Comparison of ENCODE assay signal across 8 cellular contexts in the genomic region with DNA sequence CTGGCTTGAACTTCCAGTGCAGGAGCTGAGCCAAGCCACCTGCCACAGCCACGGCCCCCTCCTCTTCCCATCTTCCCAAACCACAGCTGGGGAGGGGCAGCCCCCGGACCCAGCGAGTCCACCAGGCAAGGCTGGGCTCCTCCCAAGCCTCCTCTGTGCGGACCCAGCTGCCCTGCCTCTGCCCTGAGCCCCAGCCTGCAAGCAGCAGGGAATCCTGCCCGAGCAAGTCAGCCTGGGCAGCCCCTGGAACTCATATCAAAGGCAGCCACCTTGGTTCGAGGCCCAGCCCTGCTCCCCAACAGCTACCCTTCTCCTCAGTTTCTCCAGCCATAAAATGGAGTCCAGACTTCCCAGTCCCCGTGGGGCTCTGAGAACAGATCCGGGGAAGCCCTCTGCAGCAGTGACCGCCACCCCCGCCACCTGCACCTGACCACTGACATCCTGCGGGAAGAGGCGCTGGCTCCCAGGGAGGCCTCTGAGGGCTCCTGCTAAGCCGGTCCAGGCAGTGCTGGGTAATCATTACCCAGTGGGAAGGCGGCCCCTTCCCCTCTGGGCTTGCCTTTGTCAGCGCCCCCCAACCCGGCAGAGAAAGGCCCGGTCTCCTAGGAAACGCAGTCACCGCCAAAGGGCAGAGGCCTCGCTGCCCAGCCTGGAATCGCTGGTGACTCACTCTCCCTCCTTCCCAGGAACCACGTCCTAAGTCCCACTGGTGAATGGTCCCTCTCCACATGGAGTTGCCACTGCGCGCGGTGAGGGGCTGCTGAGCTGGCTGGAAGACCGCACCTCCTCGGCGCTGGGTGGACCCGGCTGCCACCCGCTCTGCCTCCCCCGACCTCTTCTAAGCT. TPM values are rescaled to one million over a fixed set of nuclear protein-coding genes. Genes with fewer than 3 reads are reported as not detected.
DNase-seq lines count a peak whose midpoint lies in the region; ATAC-seq, FAIRE-seq and TF ChIP-seq lines count a peak whose summit lies in the region.

No MANE protein-coding gene starts in this region.

- H3K36me3 ChIP-seq in GM23248 (ENCODE audit: low read depth): no peaks in the 10 kb centered on the region
- H3K36me3 ChIP-seq in Panc1 (ENCODE audit: control insufficient read depth, insufficient read depth, low read length): no peaks in the 10 kb centered on the region
- no peaks in the 10 kb centered on the region for H3K36me3 ChIP-seq in endothelial cell of umbilical vein (ENCODE audit: control insufficient read depth in 2 of 2, extremely low read depth in 1 of 2, insufficient read depth in 2 of 2, low read length in 2 of 2)
- H3K36me3 ChIP-seq in mucosa of rectum (ENCODE audit: control insufficient read depth in 2 of 2, insufficient read depth in 2 of 2, low read length in 2 of 2): no peaks in the 10 kb centered on the region

- BruUV-seq in Panc1 (replicated peaks; lab: Mats Ljungman, UMichigan) (no TSS peak), endothelial cell of umbilical vein (replicated peaks; lab: Mats Ljungman, UMichigan) (no TSS peak)

- ATAC-seq in Panc1: no peak
- ATAC-seq in HG02571 (IDR thresholded peaks at IDR 0.05; ENCODE audit: unreplicated experiment): no peak

- H3K9me2 ChIP-seq in GM23248 (ENCODE audit: insufficient read depth): no peaks in the 10 kb centered on the region

- no peaks in the 10 kb centered on the region for H3K9me3 ChIP-seq in GM23248 (ENCODE audit: low read depth)
- no peaks in the 10 kb centered on the region for H3K9me3 ChIP-seq in Panc1 (ENCODE audit: control insufficient read depth, insufficient read depth, low read depth, low read length)
- no peaks in the 10 kb centered on the region for H3K9me3 ChIP-seq in endothelial cell of umbilical vein (replicated peaks; ENCODE audit: control insufficient read depth, insufficient read depth, low read length)
- H3K9me3 ChIP-seq in mucosa of rectum (ENCODE audit: control insufficient read depth in 2 of 2, low read length in 2 of 2): no peaks in the 10 kb centered on the region

- no peak for TF ChIP-seq POLR2A in endothelial cell of umbilical vein (IDR thresholded peaks at IDR 0.05; ENCODE audit: low read depth, low read length)

- H2AFZ ChIP-seq in GM23248: peak overlapping the region; percentile 65
- H2AFZ ChIP-seq in endothelial cell of umbilical vein (ENCODE audit: low read depth, low read length): peak overlapping the region; percentile 30

- no peak for TF ChIP-seq CTCF in Panc1 (IDR thresholded peaks at IDR 0.05)
- TF ChIP-seq CTCF in endothelial cell of umbilical vein (IDR thresholded peaks at IDR 0.05; ENCODE audit: extremely low read depth in 1 of 2, insufficient read depth in 1 of 2, low read depth in 1 of 2, low read length in 2 of 2): no peak

- H3F3A ChIP-seq in GM23248 (ENCODE audit: insufficient read depth): no peaks in the 10 kb centered on the region

- DNase-seq in GM23248: peak; percentile 91
- DNase-seq in Panc1 (ENCODE audit: low read depth, low spot score): no peak
- peak; percentile 82 for DNase-seq in endothelial cell of umbilical vein (ENCODE audit: low read depth, low spot score)
- no peak for DNase-seq in effector CD4-positive, alpha-beta T cell
- no peak for DNase-seq in SIG-M5 treated with dmso at 0.1 percent for 504 hours (lab: John Stamatoyannopoulos, UW; ENCODE audit: unreplicated experiment)
- no peak for DNase-seq in NK-92 (lab: John Stamatoyannopoulos, UW; ENCODE audit: unreplicated experiment)

- H3K27me3 ChIP-seq in GM23248 (replicated peaks; ENCODE audit: insufficient read depth) (no peaks in the 10 kb centered on the region), Panc1 (ENCODE audit: control insufficient read depth, insufficient read depth, low read length) (no peaks in the 10 kb centered on the region), endothelial cell of umbilical vein (ENCODE audit: control insufficient read depth in 2 of 2, insufficient read depth in 2 of 2, low read length in 2 of 2) (no peaks in the 10 kb centered on the region), mucosa of rectum (ENCODE audit: control insufficient read depth in 2 of 2, insufficient read depth in 2 of 2, low read length in 2 of 2) (no peaks in the 10 kb centered on the region)

- peak; percentile 96 for FAIRE-seq in endothelial cell of umbilical vein (lab: Jason Lieb, UNC)

- 29% methylated on average over 30 to 31 of the region's 31 CpGs for WGBS in GM23248 (ENCODE audit: low coverage in 1 of 2, low lambda C conversion rate in 2 of 2, missing lambda C conversion rate in 2 of 2), 2 experiments

- H3K27ac ChIP-seq in GM23248 (peak overlapping the region; percentile 68), Panc1 (ENCODE audit: low read length) (peak overlapping the region; percentile 57; the same call in 1 of the 2 replicates), endothelial cell of umbilical vein (ENCODE audit: insufficient read depth, low read depth, low read length) (peak overlapping the region; percentile 69), mucosa of rectum (ENCODE audit: low read depth in 2 of 2, low read length in 2 of 2) (peak overlapping the region; percentile 70 to 93)

- H3K4me1 ChIP-seq in GM23248 (ENCODE audit: insufficient read depth) (peaks cover 7% of the 10 kb centered on the region; the same call in 1 of the 2 replicates), Panc1 (ENCODE audit: control insufficient read depth, insufficient read depth, low read length) (peaks cover 14% of the 10 kb centered on the region), endothelial cell of umbilical vein (ENCODE audit: control insufficient read depth, extremely low read depth, insufficient read depth, low read length) (peaks cover 15% of the 10 kb centered on the region), mucosa of rectum (ENCODE audit: control insufficient read depth in 2 of 2, insufficient read depth in 2 of 2, low read length in 2 of 2) (peaks cover 24 to 31% of the 10 kb centered on the region in 2 donors)

- no peaks in the 10 kb centered on the region for H3K9me1 ChIP-seq in endothelial cell of umbilical vein (replicated peaks; ENCODE audit: control insufficient read depth, extremely low read depth, insufficient read depth, low read length)

- dilution Hi-C loops in endothelial cell of umbilical vein (cut with MboI; ENCODE audit: extremely low pct_ligation_motif_present, low sequenced_read_pairs): no loop called here

- H3K79me2 ChIP-seq in GM23248 (ENCODE audit: insufficient read depth): peaks cover 54% of the 10 kb centered on the region
- H3K79me2 ChIP-seq in endothelial cell of umbilical vein (ENCODE audit: control insufficient read depth, insufficient read depth, low read length): peaks cover 59% of the 10 kb centered on the region

- POLR2A ChIA-PET in Panc1 (lab: Charles Lee): no interaction called here
- POLR2A ChIA-PET in endothelial cell of umbilical vein (lab: Charles Lee): interaction anchor here (0.6 to 0.9 kb wide), 3 partner anchors 33 to 203 kb away, joined by 4 to 5 read pairs (median 4); no protein-coding TSS in a partner anchor

- no peaks in the 10 kb centered on the region; the same call in 1 of the 2 replicates for H4K20me1 ChIP-seq in GM23248 (ENCODE audit: insufficient read depth)
- H4K20me1 ChIP-seq in endothelial cell of umbilical vein (replicated peaks; ENCODE audit: control insufficient read depth, extremely low read depth, insufficient read depth, low read length): no peaks in the 10 kb centered on the region

- peak overlapping the region; percentile 76 for H3K4me2 ChIP-seq in GM23248 (ENCODE audit: unreplicated experiment)
- H3K4me2 ChIP-seq in endothelial cell of umbilical vein (ENCODE audit: insufficient read depth, low read length): peak overlapping the region; percentile 75

- intact Hi-C loops in Panc1 (cut with micrococcal nuclease; ENCODE audit: unreplicated experiment) (no loop called here), endothelial cell of umbilical vein (cut with micrococcal nuclease) (loop anchor here (2.0 to 5.0 kb wide), 3 partner anchors 30 to 143 kb away; no protein-coding TSS in a partner anchor)

- H3K4me3 ChIP-seq in GM23248: peak overlapping the region; percentile 85
- peak overlapping the region; percentile 59 to 66 for H3K4me3 ChIP-seq in Panc1 (ENCODE audit: low read depth in 2 of 2, low read length in 2 of 2)
- peak overlapping the region; percentile 51 to 67 (median 64) for H3K4me3 ChIP-seq in endothelial cell of umbilical vein (replicated peaks in 1 of 3; ENCODE audit: insufficient read depth in 1 of 3, low read depth in 1 of 3, low read length in 3 of 3)
- H3K4me3 ChIP-seq in mucosa of rectum (ENCODE audit: low read length in 2 of 2): peak overlapping the region; percentile 76 to 84

- H3K9ac ChIP-seq in GM23248 (peak overlapping the region; percentile 78), endothelial cell of umbilical vein (replicated peaks; ENCODE audit: extremely low read depth, insufficient read depth, low read length) (peak overlapping the region; percentile 69), mucosa of rectum (ENCODE audit: low read depth in 1 of 2, low read length in 2 of 2) (peak overlapping the region; percentile 56 to 72)

- CTCF ChIA-PET in Panc1 (lab: Charles Lee) (no interaction called here), endothelial cell of umbilical vein (lab: Charles Lee) (interaction anchor here (1.0 to 1.4 kb wide), 13 partner anchors 19 to 212 kb away, joined by 3 to 14 read pairs (median 4); no protein-coding TSS in a partner anchor)

- in situ Hi-C loops in GM23248 (cut with MboI) (loop anchor here (5.0 kb wide), 1 partner anchor 203 kb away; no protein-coding TSS in a partner anchor), Panc1 (cut with HindIII; ENCODE audit: low pct_unique_long_range_greater_than_20kb, low sequenced_read_pairs) (no loop called here)

RNA-seq across cellular contexts. Expression of a gene that starts 1.5 kb away (rescaled TPM):
- 8.3 and 9.0 TPM in 2 replicates for total RNA-seq in GM23248 (2014; rRNA removed; shearing (Covaris generic))
- polyA plus RNA-seq in GM23248 (2016; fragmentation: Nextera tagmentation; extraction: Ambion mirVana) (6.7 and 7.3 TPM in 2 replicates), endothelial cell of umbilical vein (8.6 and 10.6 TPM in 2 replicates)
- total RNA-seq in Panc1 (2021; ENCODE audit: unreplicated experiment) (24.7 TPM), endothelial cell of umbilical vein (29.9 and 30.6 TPM in 2 replicates)
- 19.4 TPM for polyA plus RNA-seq in Panc1 (2012; ENCODE audit: insufficient read length)
- polyA plus RNA-seq in endothelial cell of umbilical vein (2011; cell fraction: cytosol; rRNA removed): 14.4 and 14.8 TPM in 2 replicates
- 32.0 and 32.3 TPM in 2 replicates for polyA plus RNA-seq in endothelial cell of umbilical vein (2011; cell fraction: nucleus; rRNA removed)
- 18.8 and 23.8 TPM in 2 replicates for polyA plus RNA-seq in endothelial cell of umbilical vein (2012)
- 22.5 and 22.6 TPM in 2 replicates for polyA minus RNA-seq in endothelial cell of umbilical vein
- 24.8 TPM for polyA minus RNA-seq in endothelial cell of umbilical vein (2011; cell fraction: cytosol; rRNA and poly(A)+ RNA removed)
- 18.1 TPM in 2 replicates for polyA minus RNA-seq in endothelial cell of umbilical vein (2011; cell fraction: nucleus; rRNA and poly(A)+ RNA removed)

RNA-seq across cellular contexts. Expression of a gene that starts 34.7 kb away (rescaled TPM):
- 25.9 and 36.3 TPM in 2 replicates for total RNA-seq in GM23248 (2014; rRNA removed; shearing (Covaris generic))
- polyA plus RNA-seq in GM23248 (2016; fragmentation: Nextera tagmentation; extraction: Ambion mirVana) (32.1 and 36.6 TPM in 2 replicates), endothelial cell of umbilical vein (10.6 and 11.9 TPM in 2 replicates)
- total RNA-seq in Panc1 (2021; ENCODE audit: unreplicated experiment) (22.1 TPM), endothelial cell of umbilical vein (15.4 and 18.2 TPM in 2 replicates)
- 29.3 TPM for polyA plus RNA-seq in Panc1 (2012; ENCODE audit: insufficient read length)
- 11.8 and 13.1 TPM in 2 replicates for polyA plus RNA-seq in endothelial cell of umbilical vein (2011; cell fraction: cytosol; rRNA removed)
- polyA plus RNA-seq in endothelial cell of umbilical vein (2011; cell fraction: nucleus; rRNA removed): 7.0 and 8.3 TPM in 2 replicates
- polyA plus RNA-seq in endothelial cell of umbilical vein (2012): 13.4 and 13.5 TPM in 2 replicates
- polyA minus RNA-seq in endothelial cell of umbilical vein: 6.8 and 10.0 TPM in 2 replicates
- 8.9 TPM for polyA minus RNA-seq in endothelial cell of umbilical vein (2011; cell fraction: cytosol; rRNA and poly(A)+ RNA removed)
- 2.3 and 4.9 TPM in 2 replicates for polyA minus RNA-seq in endothelial cell of umbilical vein (2011; cell fraction: nucleus; rRNA and poly(A)+ RNA removed)

Comparison
In these comparisons a context has a peak if more than half of its experiments do, and no peak if none do; other contexts are left out.
1. DNase-seq: peak in GM23248 (single experiment) and endothelial cell of umbilical vein (single experiment); none in Panc1 (single experiment), effector CD4-positive, alpha-beta T cell (single experiment), SIG-M5 treated with dmso at 0.1 percent for 504 hours (single experiment) and NK-92 (single experiment).
2. Peak in every context shown above with its lines, with median percentiles within 50 percentile points of each other: H3K27ac ChIP-seq, H3K4me3 ChIP-seq and H3K9ac ChIP-seq.